In the genomic region with DNA sequence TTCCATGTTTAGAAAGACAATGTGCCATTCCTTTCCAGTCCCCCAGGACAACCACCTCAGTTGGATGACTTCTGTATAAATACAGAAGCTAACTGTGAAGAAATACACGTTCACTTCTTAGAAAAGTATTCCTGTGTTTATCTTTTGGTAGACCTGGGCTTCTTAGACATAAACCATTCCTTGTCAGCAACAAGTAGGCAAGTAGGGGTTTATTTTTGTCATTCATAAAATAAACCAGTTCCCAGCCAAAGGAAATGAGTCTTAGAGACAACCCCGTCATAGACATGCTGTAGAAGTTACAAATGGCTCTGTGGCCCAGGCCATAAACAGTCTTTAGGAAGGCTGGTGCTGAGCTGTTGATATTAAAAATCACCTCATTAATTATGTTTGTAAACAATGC, we compare ENCODE assay signal across 14 cellular contexts.
A peak's percentile ranks its signal among the peaks of the same experiment; 100 is the strongest.
DNase-seq lines count a peak whose midpoint lies in the region; ATAC-seq and TF ChIP-seq lines count a peak whose summit lies in the region.
"Had no signal": no experiment of that assay in that cellular context is flagged by ENCODE, and none has a peak within 500 bp of the region (broad histone marks: within the 10 kb centered on the region; RNA-seq: fewer than 3 reads in every experiment).

No MANE protein-coding gene starts in this region.

- no peak overlapping the region for H2BK12ac ChIP-seq in mesenchymal stem cell (ENCODE audit: low read length in 2 of 2)

- H3K4me1 ChIP-seq in mesenchymal stem cell (ENCODE audit: control insufficient read depth, insufficient read depth, low read depth, low read length) (no peaks in the 10 kb centered on the region), rectal smooth muscle tissue (ENCODE audit: control insufficient read depth, insufficient read depth, low read length) (peaks cover 7% of the 10 kb centered on the region)
- H3K4me1 ChIP-seq: BLaER1 had no signal

- intact Hi-C loops in Calu3 (cut with micrococcal nuclease; ENCODE audit: unreplicated experiment) = no loop called here

- no peaks in the 10 kb centered on the region for H3K9me3 ChIP-seq in mesenchymal stem cell (ENCODE audit: control insufficient read depth, low read length)
- H3K9me3 ChIP-seq: BLaER1 had no signal

- H2BK120ac ChIP-seq in mesenchymal stem cell (ENCODE audit: low read depth, low read length) = no peak overlapping the region

- no peak for TF ChIP-seq CTCF in Calu3 (IDR thresholded peaks at IDR 0.05; ENCODE audit: unreplicated experiment)

- no peaks in the 10 kb centered on the region for H3K79me1 ChIP-seq in mesenchymal stem cell (replicated peaks; ENCODE audit: low read length, poor library complexity, severe bottlenecking)

- no peak overlapping the region for H3K14ac ChIP-seq in mesenchymal stem cell (ENCODE audit: low read length in 2 of 2)

- H4K8ac ChIP-seq in mesenchymal stem cell (ENCODE audit: low read length) = no peak overlapping the region

- no peak overlapping the region for H3K9ac ChIP-seq in mesenchymal stem cell (ENCODE audit: low read length)
- H3K9ac ChIP-seq in rectal smooth muscle tissue (ENCODE audit: low read length) = no peak overlapping the region
- H3K9ac ChIP-seq: BLaER1 had no signal

- H2BK5ac ChIP-seq in mesenchymal stem cell (ENCODE audit: low read depth, low read length, poor library complexity, severe bottlenecking) = no peak overlapping the region

- POLR2A ChIA-PET in naive thymus-derived CD8-positive, alpha-beta T cell (lab: Charles Lee) = no interaction called here

- no peak overlapping the region for H3K4me3 Mint-ChIP-seq in naive thymus-derived CD8-positive, alpha-beta T cell
- H3K4me3 Mint-ChIP-seq in Calu3 (ENCODE audit: low read depth, unreplicated experiment) = no peak overlapping the region
- H3K4me3 Mint-ChIP-seq: CD8-positive, alpha-beta memory T cell; GM23338; H9 had no signal

- no peak overlapping the region for H3K4me2 ChIP-seq in mesenchymal stem cell (ENCODE audit: low read length, poor library complexity, severe bottlenecking)
- H3K4me2 ChIP-seq: BLaER1, GM23338 had no signal

- H3K4me1 Mint-ChIP-seq in naive thymus-derived CD8-positive, alpha-beta T cell = no peaks in the 10 kb centered on the region
- H3K4me1 Mint-ChIP-seq in Calu3 (ENCODE audit: low read depth, unreplicated experiment) = peaks cover 33% of the 10 kb centered on the region

- H3K4me3 ChIP-seq in mesenchymal stem cell (ENCODE audit: insufficient read depth in 1 of 2, low read depth in 1 of 2, low read length in 2 of 2) (no peak overlapping the region), rectal smooth muscle tissue (ENCODE audit: low read length) (no peak overlapping the region)
- H3K4me3 ChIP-seq: BLaER1, GM23338 had no signal

- H2BK15ac ChIP-seq in mesenchymal stem cell (ENCODE audit: low read depth, poor library complexity, severe bottlenecking) = no peak overlapping the region

- H3K27me3 ChIP-seq in mesenchymal stem cell (ENCODE audit: control insufficient read depth in 1 of 2, insufficient read depth in 1 of 2, low read length in 2 of 2) = peaks cover 0 to 5% of the 10 kb centered on the region in 2 experiments
- H3K27me3 ChIP-seq in rectal smooth muscle tissue (ENCODE audit: control insufficient read depth, insufficient read depth, low read length) = no peaks in the 10 kb centered on the region
- H3K27me3 ChIP-seq: BLaER1 had no signal

- ATAC-seq in HG02798 (IDR thresholded peaks at IDR 0.05; ENCODE audit: poor library complexity, unreplicated experiment) = no peak
- no peak for ATAC-seq in naive thymus-derived CD8-positive, alpha-beta T cell
- ATAC-seq: GM23338 had no signal

- peaks cover 0 to 10% (median 5%) of the 10 kb centered on the region in 5 donors for H3K27me3 Mint-ChIP-seq in naive thymus-derived CD8-positive, alpha-beta T cell
- H3K27me3 Mint-ChIP-seq in Calu3 (ENCODE audit: unreplicated experiment) = no peaks in the 10 kb centered on the region

- H3K27ac ChIP-seq in mesenchymal stem cell (ENCODE audit: low read length, poor library complexity, severe bottlenecking) (no peak overlapping the region), rectal smooth muscle tissue (ENCODE audit: low read depth, low read length) (peak overlapping the region; percentile 60)
- H3K27ac ChIP-seq: 22Rv1, BLaER1 had no signal

- no peak overlapping the region for H3K4ac ChIP-seq in mesenchymal stem cell (ENCODE audit: low read depth in 1 of 2, low read length in 2 of 2)

- H3K23ac ChIP-seq in mesenchymal stem cell (ENCODE audit: low read length in 2 of 2) = no peak overlapping the region

- CTCF ChIA-PET in Calu3 (lab: Charles Lee) = no interaction called here

- no peaks in the 10 kb centered on the region for H3K36me3 Mint-ChIP-seq in naive thymus-derived CD8-positive, alpha-beta T cell
- H3K36me3 Mint-ChIP-seq in Calu3 (ENCODE audit: insufficient read depth, unreplicated experiment) = no peaks in the 10 kb centered on the region
- H3K36me3 Mint-ChIP-seq: CD8-positive, alpha-beta memory T cell had no signal

- H3K18ac ChIP-seq in mesenchymal stem cell (ENCODE audit: low read depth in 1 of 2, low read length in 2 of 2) = no peak overlapping the region

- H3K27ac Mint-ChIP-seq in naive thymus-derived CD8-positive, alpha-beta T cell = no peak overlapping the region
- H3K27ac Mint-ChIP-seq in Calu3 (ENCODE audit: unreplicated experiment) = no peak overlapping the region
- H3K27ac Mint-ChIP-seq: CD8-positive, alpha-beta memory T cell; GM23338 had no signal

- peak; percentile 87 for DNase-seq in NCI-H2029 treated with DMSO at 0.1 percent for 48 hours (lab: John Stamatoyannopoulos, UW)
- DNase-seq in NCI-H2029 (lab: John Stamatoyannopoulos, UW) = no peak
- peak; percentile 59 for DNase-seq in mesenchymal stem cell
- no peak for DNase-seq in naive thymus-derived CD8-positive, alpha-beta T cell
- no peak for DNase-seq in NCI-H82 treated with DMSO at 0.1 percent for 48 hours (lab: John Stamatoyannopoulos, UW; ENCODE audit: unreplicated experiment)
- DNase-seq in Calu3 = no peak
- DNase-seq: CD8-positive, alpha-beta memory T cell; DMS 273 treated with DMSO at 0.1 percent for 48 hours; H9 had no signal

- no TSS peak for BruUV-seq in Calu3 (replicated peaks; lab: Mats Ljungman, UMichigan)

- H3K36me3 ChIP-seq in mesenchymal stem cell (ENCODE audit: control insufficient read depth in 1 of 2, insufficient read depth in 2 of 2, low read depth in 1 of 2, low read length in 2 of 2) (no peaks in the 10 kb centered on the region), rectal smooth muscle tissue (ENCODE audit: control insufficient read depth, insufficient read depth, low read length) (no peaks in the 10 kb centered on the region)
- H3K36me3 ChIP-seq: BLaER1 had no signal

- peaks cover 0 to 7% (median 0%) of the 10 kb centered on the region in 9 donors for H3K9me3 Mint-ChIP-seq in naive thymus-derived CD8-positive, alpha-beta T cell
- no peaks in the 10 kb centered on the region for H3K9me3 Mint-ChIP-seq in Calu3 (ENCODE audit: low read depth, unreplicated experiment)
- H3K9me3 Mint-ChIP-seq: GM23338, H9 had no signal

- H4K91ac ChIP-seq in mesenchymal stem cell (ENCODE audit: low read length) = no peak overlapping the region

- no peak overlapping the region for H2AK5ac ChIP-seq in mesenchymal stem cell (ENCODE audit: low read length, severe bottlenecking)

- WGBS in mesenchymal stem cell = 17% methylated on average over 1 of the region's 2 CpGs

- H2AFZ ChIP-seq in mesenchymal stem cell (ENCODE audit: low read depth, low read length) = no peak overlapping the region

Comparison
In these comparisons a context has a peak if more than half of its experiments do, and no peak if none do; other contexts are left out.
1. DNase-seq: peak in NCI-H2029 treated with DMSO at 0.1 percent for 48 hours (single experiment) and mesenchymal stem cell (single experiment); none in NCI-H2029 (single experiment), naive thymus-derived CD8-positive, alpha-beta T cell (0 of 10), NCI-H82 treated with DMSO at 0.1 percent for 48 hours (single experiment) and Calu3 (single experiment).